In genomic region chr19:50333235-50333736, GRCh38 we compare ENCODE assay signal across 8 cellular contexts. TPM values are rescaled to one million over a fixed set of nuclear protein-coding genes. Genes with fewer than 3 reads are reported as not detected.
DNase-seq lines count a peak whose midpoint lies in the region; ATAC-seq and TF ChIP-seq lines count a peak whose summit lies in the region.

No MANE protein-coding gene starts in this region.

- CTCF ChIA-PET in MCF 10A (lab: Yijun Ruan, JAX): no interaction called here

- H3K27ac ChIP-seq in esophagus muscularis mucosa (replicated peaks in 1 of 4): peak overlapping the region; percentile 58 to 79 (median 72)
- H3K27ac ChIP-seq in muscle layer of duodenum (ENCODE audit: low read length): no peak overlapping the region

- DNase-seq in T47D (ENCODE audit: low read depth in 1 of 2, low spot score in 1 of 2) (peak; percentile 74 to 98), MCF 10A (ENCODE audit: unreplicated experiment) (no peak), NOMO-1 treated with DMSO at 0.1 percent for 48 hours (lab: John Stamatoyannopoulos, UW; ENCODE audit: unreplicated experiment) (peak; percentile 94), activated T-cell treated with anti-CD3 and anti-CD28 coated beads for 48 hours (ENCODE audit: low read depth) (peak; percentile 93), esophagus muscularis mucosa (ENCODE audit: extremely low spot score) (peak; percentile 94)
- DNase-seq in stimulated activated CD8-positive, alpha-beta memory T cell treated with anti-CD3 and anti-CD28 coated beads, Interleukin-4, amount 100 ng/mL, for 48 hours: peak; percentile 98

- no peak for TF ChIP-seq EP300 in esophagus muscularis mucosa (IDR thresholded peaks at IDR 0.05)

- H3K4me1 ChIP-seq in esophagus muscularis mucosa (peaks cover 23 to 58% (median 54%) of the 10 kb centered on the region in 4 donors), muscle layer of duodenum (ENCODE audit: control insufficient read depth in 1 of 2, insufficient read depth in 2 of 2, low read length in 2 of 2) (peaks cover 6 to 35% of the 10 kb centered on the region in 2 donors)

- BruUV-seq in MCF 10A (replicated peaks; lab: Mats Ljungman, UMichigan): no TSS peak

- H3K27me3 ChIP-seq in esophagus muscularis mucosa: peaks cover 0 to 69% (median 30%) of the 10 kb centered on the region in 4 donors
- peaks cover 23% of the 10 kb centered on the region for H3K27me3 ChIP-seq in muscle layer of duodenum (ENCODE audit: low read depth, low read length)

- H3K36me3 ChIP-seq in esophagus muscularis mucosa: no peaks in the 10 kb centered on the region
- no peaks in the 10 kb centered on the region for H3K36me3 ChIP-seq in muscle layer of duodenum (ENCODE audit: control insufficient read depth in 1 of 2, insufficient read depth in 2 of 2, low read length in 2 of 2)

- peaks cover 23% of the 10 kb centered on the region for H3K9me3 Mint-ChIP-seq in MCF 10A (ENCODE audit: unreplicated experiment)

- no peak for TF ChIP-seq POLR2A in esophagus muscularis mucosa (IDR thresholded peaks at IDR 0.05; ENCODE audit: low read depth)

- ATAC-seq in HG03139 (IDR thresholded peaks at IDR 0.05; ENCODE audit: unreplicated experiment): peak; percentile 33

- no peaks in the 10 kb centered on the region for H3K9me3 ChIP-seq in esophagus muscularis mucosa
- H3K9me3 ChIP-seq in muscle layer of duodenum (ENCODE audit: control insufficient read depth in 1 of 2, low read length in 2 of 2): no peaks in the 10 kb centered on the region

- POLR2A ChIA-PET in MCF 10A (lab: Yijun Ruan, JAX): no interaction called here

- intact Hi-C loops in MCF 10A (cut with micrococcal nuclease): no loop called here
- intact Hi-C loops in esophagus muscularis mucosa (cut with DNase I): no loop called here

- no peaks in the 10 kb centered on the region for H3K36me3 Mint-ChIP-seq in MCF 10A (ENCODE audit: insufficient read depth, unreplicated experiment)

- H3K27me3 Mint-ChIP-seq in MCF 10A (ENCODE audit: insufficient read depth, unreplicated experiment): peaks cover 37% of the 10 kb centered on the region

- in situ Hi-C loops in T47D (cut with HindIII; ENCODE audit: low pct_unique_long_range_greater_than_20kb, low sequenced_read_pairs): no loop called here

- no peaks in the 10 kb centered on the region for H3K4me1 Mint-ChIP-seq in MCF 10A (ENCODE audit: insufficient read depth, unreplicated experiment)

- WGBS in esophagus muscularis mucosa: 0% methylated on average over 11 of the region's 34 CpGs

- H3K27ac Mint-ChIP-seq in MCF 10A (ENCODE audit: low read depth, unreplicated experiment): no peak overlapping the region

- TF ChIP-seq CTCF in MCF 10A (IDR thresholded peaks at IDR 0.05; ENCODE audit: unreplicated experiment): no peak
- TF ChIP-seq CTCF in esophagus muscularis mucosa (IDR thresholded peaks at IDR 0.05): no peak

- no peak overlapping the region for H3K4me3 Mint-ChIP-seq in MCF 10A (ENCODE audit: unreplicated experiment)

- peak overlapping the region; percentile 50 to 66 (median 53) for H3K4me3 ChIP-seq in esophagus muscularis mucosa
- H3K4me3 ChIP-seq in muscle layer of duodenum (ENCODE audit: low read depth in 1 of 2, low read length in 2 of 2): peak overlapping the region; percentile 56 to 64

RNA-seq across cellular contexts. Expression of gene KCNC3, which starts 4.1 kb away (rescaled TPM):
- total RNA-seq in MCF 10A (2022) (not detected in 2 replicates), esophagus muscularis mucosa (under 1 TPM; 0.32 to 0.69 (median 0.37) TPM)

RNA-seq across cellular contexts. Expression of gene NAPSA, which starts 32.2 kb away (rescaled TPM):
- 0.49 and 0.51 TPM in 2 replicates for total RNA-seq in MCF 10A (2022)
- 1 to 10 TPM in 2 of 4 donors, under 1 TPM in 2; 0.17 to 3.7 (median 0.81) TPM for total RNA-seq in esophagus muscularis mucosa

RNA-seq across cellular contexts. Expression of gene NR1H2, which starts 43.0 kb away (rescaled TPM):
- total RNA-seq in MCF 10A (2022): 62.0 and 65.7 TPM in 2 replicates
- total RNA-seq in esophagus muscularis mucosa: 100 to 1,000 TPM; 123 to 224 (median 191) TPM

RNA-seq across cellular contexts. Expression of gene POLD1, which starts 50.9 kb away (rescaled TPM):
- total RNA-seq in MCF 10A (2022) (18.9 and 31.9 TPM in 2 replicates), esophagus muscularis mucosa (10 to 100 TPM in 3 of 4 donors, 1 to 10 TPM in 1; 8.8 to 18.0 (median 11.6) TPM)
